Comparison of ENCODE assay signal across 1 cellular context in the genomic region with DNA sequence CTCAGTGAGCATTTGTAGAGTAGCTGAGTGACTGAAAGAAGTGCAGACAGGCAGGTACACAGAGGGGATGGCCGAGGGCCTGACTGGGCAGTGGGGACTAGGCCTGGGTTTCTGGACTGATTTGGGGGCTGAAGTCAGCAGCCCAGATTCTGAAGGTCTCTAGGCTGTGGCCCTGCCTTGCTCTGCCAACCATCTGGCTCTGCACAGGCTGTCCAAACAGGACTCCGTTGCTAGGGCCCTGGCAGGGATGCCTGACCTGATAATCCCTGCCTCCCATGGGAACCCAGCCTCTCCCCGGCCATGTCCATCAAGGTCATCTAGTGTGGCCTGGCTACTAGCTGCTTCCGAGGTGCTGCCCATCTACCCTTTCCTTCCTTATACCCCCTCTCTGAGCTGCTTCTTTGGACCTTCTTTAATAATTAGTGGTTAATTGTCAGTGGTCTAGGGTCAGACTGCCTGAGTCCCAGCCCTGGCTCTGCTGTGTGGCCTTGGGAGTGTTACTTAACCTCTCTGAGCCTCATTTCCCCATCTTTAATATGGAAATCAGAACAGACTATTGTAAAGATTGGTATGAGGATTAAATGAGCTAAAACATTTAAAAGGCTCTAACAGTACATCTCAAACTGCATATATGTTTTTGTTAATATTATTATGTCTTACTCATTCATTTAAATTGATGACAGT.
TF ChIP-seq lines count a peak whose summit lies in the region.

No MANE protein-coding gene starts in this region.

TF ChIP-seq in K562, 482 proteins besides CTCF, POLR2A, EP300 and RAD21 (continued from another document):
- TF ChIP-seq, protein P1, sequence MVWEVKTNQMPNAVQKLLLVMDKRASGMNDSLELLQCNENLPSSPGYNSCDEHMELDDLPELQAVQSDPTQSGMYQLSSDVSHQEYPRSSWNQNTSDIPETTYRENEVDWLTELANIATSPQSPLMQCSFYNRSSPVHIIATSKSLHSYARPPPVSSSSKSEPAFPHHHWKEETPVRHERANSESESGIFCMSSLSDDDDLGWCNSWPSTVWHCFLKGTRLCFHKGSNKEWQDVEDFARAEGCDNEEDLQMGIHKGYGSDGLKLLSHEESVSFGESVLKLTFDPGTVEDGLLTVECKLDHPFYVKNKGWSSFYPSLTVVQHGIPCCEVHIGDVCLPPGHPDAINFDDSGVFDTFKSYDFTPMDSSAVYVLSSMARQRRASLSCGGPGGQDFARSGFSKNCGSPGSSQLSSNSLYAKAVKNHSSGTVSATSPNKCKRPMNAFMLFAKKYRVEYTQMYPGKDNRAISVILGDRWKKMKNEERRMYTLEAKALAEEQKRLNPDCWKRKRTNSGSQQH (CRISPR knock-in tag; IDR thresholded peaks at IDR 0.05) = no peak
- TF ChIP-seq ZNF436 (CRISPR knock-in tag; IDR thresholded peaks at IDR 0.05) = no peak
- peak; percentile 93 for TF ChIP-seq ZFP36 (IDR thresholded peaks at IDR 0.05; ENCODE audit: low read depth, low read length, partially characterized antibody)
- no peak for TF ChIP-seq ZNF785 (CRISPR knock-in tag; IDR thresholded peaks at IDR 0.05)
- TF ChIP-seq SMARCA5 (IDR thresholded peaks at IDR 0.05) = peak; percentile 86; the same call in 1 of the 2 replicates
TF ChIP-seq in K562: peak in this region for 10.
